In genomic region chr17:28575126-28575795, GRCh38 we compare ENCODE assay signal across 11 cellular contexts. TPM values are rescaled to one million over a fixed set of nuclear protein-coding genes. Genes with fewer than 3 reads are reported as not detected.
DNase-seq lines count a peak whose midpoint lies in the region; ATAC-seq and TF ChIP-seq lines count a peak whose summit lies in the region.
"Had no signal": no experiment of that assay in that cellular context is flagged by ENCODE, and none has a peak within 500 bp of the region (broad histone marks: within the 10 kb centered on the region; RNA-seq: fewer than 3 reads in every experiment).

No MANE protein-coding gene starts in this region.

- TF ChIP-seq POLR2A in adrenal gland (IDR thresholded peaks at IDR 0.05) (no peak), body of pancreas (IDR thresholded peaks at IDR 0.05) (no peak)

- H3K4me3 ChIP-seq in adrenal gland (no peak overlapping the region), body of pancreas (no peak overlapping the region)
- H3K4me3 ChIP-seq: SJSA1 had no signal

- CTCF ChIA-PET in activated CD8-positive, alpha-beta T cell treated with anti-CD3 and anti-CD28 coated beads for 36 hours (lab: Charles Lee) = interaction anchor here (0.7 to 4.4 kb wide), 8 partner anchors 10 to 57 kb away, joined by 3 to 27 read pairs (median 4); no protein-coding TSS in a partner anchor
- CTCF ChIA-PET in activated CD8-positive, alpha-beta T cell treated with anti-CD3 and anti-CD28 coated beads, Interleukin-2, amount 10 ng/mL, durations not matched to agents 7 days and 5 days (lab: Charles Lee) = interaction anchor here (1.0 to 4.9 kb wide), 7 partner anchors 9 to 151 kb away, joined by 3 to 44 read pairs (median 6); partner anchors contain the start of gene UNC119

- no peaks in the 10 kb centered on the region for H3K9me3 Mint-ChIP-seq in activated CD8-positive, alpha-beta T cell treated with anti-CD3 and anti-CD28 coated beads for 36 hours
- H3K9me3 Mint-ChIP-seq in activated CD8-positive, alpha-beta T cell treated with anti-CD3 and anti-CD28 coated beads, Interleukin-2, amount 10 ng/mL, durations not matched to agents 7 days and 5 days (ENCODE audit: insufficient read depth) = no peaks in the 10 kb centered on the region
- peaks cover 8% of the 10 kb centered on the region for H3K9me3 Mint-ChIP-seq in glutamatergic neuron (ENCODE audit: unreplicated experiment)
- no peaks in the 10 kb centered on the region for H3K9me3 Mint-ChIP-seq in stimulated activated effector memory CD8-positive, alpha-beta T cell treated with anti-CD3 and anti-CD28 coated beads, Interleukin-12 subunit alpha, Interleukin-12 subunit beta, amount 100 ng/mL, for 72 hours
- H3K9me3 Mint-ChIP-seq: naive thymus-derived CD4-positive, alpha-beta T cell had no signal

- H3K36me3 Mint-ChIP-seq in activated CD8-positive, alpha-beta T cell treated with anti-CD3 and anti-CD28 coated beads for 36 hours (ENCODE audit: low read depth) = peaks cover 59% of the 10 kb centered on the region
- peaks cover 61% of the 10 kb centered on the region for H3K36me3 Mint-ChIP-seq in activated CD8-positive, alpha-beta T cell treated with anti-CD3 and anti-CD28 coated beads, Interleukin-2, amount 10 ng/mL, durations not matched to agents 7 days and 5 days (ENCODE audit: low read depth)
- no peaks in the 10 kb centered on the region for H3K36me3 Mint-ChIP-seq in glutamatergic neuron (ENCODE audit: unreplicated experiment)
- peaks cover 78% of the 10 kb centered on the region for H3K36me3 Mint-ChIP-seq in stimulated activated effector memory CD8-positive, alpha-beta T cell treated with anti-CD3 and anti-CD28 coated beads, Interleukin-12 subunit alpha, Interleukin-12 subunit beta, amount 100 ng/mL, for 72 hours

- peak; percentile 14 for DNase-seq in activated CD8-positive, alpha-beta T cell treated with anti-CD3 and anti-CD28 coated beads for 36 hours
- DNase-seq in activated CD8-positive, alpha-beta T cell treated with anti-CD3 and anti-CD28 coated beads, Interleukin-2, amount 10 ng/mL, durations not matched to agents 7 days and 5 days = no peak
- DNase-seq in OCI-M1 (lab: John Stamatoyannopoulos, UW) (peak; percentile 46), glutamatergic neuron (no peak), adrenal gland (no peak), dedifferentiated amniotic fluid mesenchymal stem cell (ENCODE audit: extremely low spot score) (no peak), body of pancreas (no peak)
- no peak for DNase-seq in stimulated activated effector memory CD8-positive, alpha-beta T cell treated with anti-CD3 and anti-CD28 coated beads, Interleukin-12 subunit alpha, Interleukin-12 subunit beta, amount 100 ng/mL, for 72 hours (ENCODE audit: low spot score in 2 of 2)
- DNase-seq: Kasumi-1 had no signal

- H3K4me1 ChIP-seq in adrenal gland (replicated peaks in 1 of 2) = peaks cover 6 to 18% of the 10 kb centered on the region in 2 donors
- peaks cover 22% of the 10 kb centered on the region for H3K4me1 ChIP-seq in body of pancreas

- no peak overlapping the region for H3K4me3 Mint-ChIP-seq in activated CD8-positive, alpha-beta T cell treated with anti-CD3 and anti-CD28 coated beads for 36 hours
- H3K4me3 Mint-ChIP-seq in activated CD8-positive, alpha-beta T cell treated with anti-CD3 and anti-CD28 coated beads, Interleukin-2, amount 10 ng/mL, durations not matched to agents 7 days and 5 days = no peak overlapping the region
- H3K4me3 Mint-ChIP-seq in glutamatergic neuron (ENCODE audit: unreplicated experiment) = peak overlapping the region; percentile 42
- peak overlapping the region; percentile 89 for H3K4me3 Mint-ChIP-seq in stimulated activated effector memory CD8-positive, alpha-beta T cell treated with anti-CD3 and anti-CD28 coated beads, Interleukin-12 subunit alpha, Interleukin-12 subunit beta, amount 100 ng/mL, for 72 hours

- no peaks in the 10 kb centered on the region for H3K27me3 Mint-ChIP-seq in activated CD8-positive, alpha-beta T cell treated with anti-CD3 and anti-CD28 coated beads for 36 hours
- H3K27me3 Mint-ChIP-seq in activated CD8-positive, alpha-beta T cell treated with anti-CD3 and anti-CD28 coated beads, Interleukin-2, amount 10 ng/mL, durations not matched to agents 7 days and 5 days (ENCODE audit: low read depth) = no peaks in the 10 kb centered on the region
- peaks cover 4% of the 10 kb centered on the region for H3K27me3 Mint-ChIP-seq in glutamatergic neuron (ENCODE audit: unreplicated experiment)
- H3K27me3 Mint-ChIP-seq: naive thymus-derived CD4-positive, alpha-beta T cell had no signal

- no peaks in the 10 kb centered on the region for H3K9me3 ChIP-seq in adrenal gland (replicated peaks in 1 of 3)
- H3K9me3 ChIP-seq in body of pancreas = no peaks in the 10 kb centered on the region
- H3K9me3 ChIP-seq: SJSA1 had no signal

- POLR2A ChIA-PET in activated CD8-positive, alpha-beta T cell treated with anti-CD3 and anti-CD28 coated beads for 36 hours (lab: Charles Lee) = interaction anchor here (1.3 to 9.1 kb wide), 4 partner anchors 17 to 68 kb away, joined by 3 to 58 read pairs (median 4); partner anchors contain the start of gene SPAG5
- POLR2A ChIA-PET in activated CD8-positive, alpha-beta T cell treated with anti-CD3 and anti-CD28 coated beads, Interleukin-2, amount 10 ng/mL, durations not matched to agents 7 days and 5 days (lab: Charles Lee) = interaction anchor here (0.9 to 1.5 kb wide), 3 partner anchors 13 to 87 kb away, joined by 3 to 5 read pairs (median 3); partner anchors contain the start of genes SDF2 and SUPT6H

- 85 to 95% (median 93%) methylated on average over 13 to 14 of the region's 14 CpGs for WGBS in adrenal gland, 4 donors
- WGBS in body of pancreas, 2 donors = 86 to 92% methylated on average over 14 of the region's 14 CpGs

- no peak overlapping the region for H3K27ac Mint-ChIP-seq in activated CD8-positive, alpha-beta T cell treated with anti-CD3 and anti-CD28 coated beads for 36 hours
- H3K27ac Mint-ChIP-seq in activated CD8-positive, alpha-beta T cell treated with anti-CD3 and anti-CD28 coated beads, Interleukin-2, amount 10 ng/mL, durations not matched to agents 7 days and 5 days = no peak overlapping the region
- no peak overlapping the region for H3K27ac Mint-ChIP-seq in glutamatergic neuron (ENCODE audit: unreplicated experiment)
- no peak overlapping the region for H3K27ac Mint-ChIP-seq in stimulated activated effector memory CD8-positive, alpha-beta T cell treated with anti-CD3 and anti-CD28 coated beads, Interleukin-12 subunit alpha, Interleukin-12 subunit beta, amount 100 ng/mL, for 72 hours

- no peak for ATAC-seq in activated CD8-positive, alpha-beta T cell treated with anti-CD3 and anti-CD28 coated beads for 36 hours
- ATAC-seq in activated CD8-positive, alpha-beta T cell treated with anti-CD3 and anti-CD28 coated beads, Interleukin-2, amount 10 ng/mL, durations not matched to agents 7 days and 5 days = no peak
- no peak for ATAC-seq in stimulated activated effector memory CD8-positive, alpha-beta T cell treated with anti-CD3 and anti-CD28 coated beads, Interleukin-12 subunit alpha, Interleukin-12 subunit beta, amount 100 ng/mL, for 72 hours
- ATAC-seq in body of pancreas = no peak
- ATAC-seq: naive thymus-derived CD4-positive, alpha-beta T cell had no signal

- intact Hi-C loops in activated CD8-positive, alpha-beta T cell treated with anti-CD3 and anti-CD28 coated beads for 36 hours (cut with micrococcal nuclease) = no loop called here
- intact Hi-C loops in adrenal gland (cut with DNase I) (no loop called here), body of pancreas (cut with DNase I) (no loop called here)

- H3K27me3 ChIP-seq in adrenal gland (no peaks in the 10 kb centered on the region), body of pancreas (no peaks in the 10 kb centered on the region)
- H3K27me3 ChIP-seq: SJSA1 had no signal

- H3K4me1 Mint-ChIP-seq in activated CD8-positive, alpha-beta T cell treated with anti-CD3 and anti-CD28 coated beads for 36 hours (ENCODE audit: low read depth) = peaks cover 45% of the 10 kb centered on the region
- peaks cover 46% of the 10 kb centered on the region for H3K4me1 Mint-ChIP-seq in activated CD8-positive, alpha-beta T cell treated with anti-CD3 and anti-CD28 coated beads, Interleukin-2, amount 10 ng/mL, durations not matched to agents 7 days and 5 days (ENCODE audit: low read depth)
- peaks cover 3% of the 10 kb centered on the region for H3K4me1 Mint-ChIP-seq in glutamatergic neuron (ENCODE audit: low read depth, unreplicated experiment)
- H3K4me1 Mint-ChIP-seq in stimulated activated effector memory CD8-positive, alpha-beta T cell treated with anti-CD3 and anti-CD28 coated beads, Interleukin-12 subunit alpha, Interleukin-12 subunit beta, amount 100 ng/mL, for 72 hours = peaks cover 69% of the 10 kb centered on the region

- TF ChIP-seq CTCF in activated CD8-positive, alpha-beta T cell treated with anti-CD3 and anti-CD28 coated beads for 36 hours (IDR thresholded peaks at IDR 0.05) = no peak
- TF ChIP-seq CTCF in glutamatergic neuron (IDR thresholded peaks at IDR 0.05; ENCODE audit: partially characterized antibody, unreplicated experiment) = no peak
- TF ChIP-seq CTCF in adrenal gland (IDR thresholded peaks at IDR 0.05) = no peak
- no peak for TF ChIP-seq CTCF in body of pancreas (IDR thresholded peaks at IDR 0.05)

- no peak overlapping the region for H3K27ac ChIP-seq in adrenal gland
- H3K27ac ChIP-seq in body of pancreas = no peak overlapping the region
- H3K27ac ChIP-seq: SJSA1 had no signal

- H3K36me3 ChIP-seq in adrenal gland (replicated peaks in 1 of 2) (no peaks in the 10 kb centered on the region), body of pancreas (replicated peaks in 1 of 2; ENCODE audit: insufficient read depth in 1 of 2, low read depth in 2 of 2) (no peaks in the 10 kb centered on the region)

RNA-seq across cellular contexts. Expression of gene ALDOC, which starts 1.4 kb away (rescaled TPM):
- 100 to 1,000 TPM; 142 to 146 TPM for total RNA-seq in activated CD8-positive, alpha-beta T cell treated with anti-CD3 and anti-CD28 coated beads for 36 hours
- total RNA-seq in activated CD8-positive, alpha-beta T cell treated with anti-CD3 and anti-CD28 coated beads, Interleukin-2, amount 10 ng/mL, durations not matched to agents 7 days and 5 days = 10 to 100 TPM; 97.3 to 99.7 TPM
- total RNA-seq in glutamatergic neuron (ENCODE audit: unreplicated experiment) (50.9 TPM), adrenal gland (10 to 100 TPM in 7 of 8 donors, 1 to 10 TPM in 1; 6.3 to 65.5 (median 31.7) TPM), body of pancreas (10 to 100 TPM in 1 of 2 donors, 1 to 10 TPM in 1; 2.9 to 25.1 TPM)
- polyA plus RNA-seq in adrenal gland = 10 to 100 TPM; 18.5 to 61.2 (median 18.7) TPM

RNA-seq across cellular contexts. Expression of gene PIGS, which starts 3.9 kb away (rescaled TPM):
- total RNA-seq in activated CD8-positive, alpha-beta T cell treated with anti-CD3 and anti-CD28 coated beads for 36 hours = 10 to 100 TPM; 33.8 to 36.9 TPM
- total RNA-seq in activated CD8-positive, alpha-beta T cell treated with anti-CD3 and anti-CD28 coated beads, Interleukin-2, amount 10 ng/mL, durations not matched to agents 7 days and 5 days = 10 to 100 TPM; 60.0 to 61.1 TPM
- total RNA-seq in glutamatergic neuron (ENCODE audit: unreplicated experiment) (63.1 TPM), adrenal gland (10 to 100 TPM; 44.5 to 73.0 (median 58.3) TPM), body of pancreas (10 to 100 TPM; 11.7 to 12.2 TPM)
- polyA plus RNA-seq in adrenal gland = 10 to 100 TPM in 2 of 3 donors, 1 to 10 TPM in 1; 9.2 to 44.1 (median 12.6) TPM

RNA-seq across cellular contexts. Expression of gene UNC119, which starts 22.8 kb away (rescaled TPM):
- 10 to 100 TPM; 43.6 to 44.8 TPM for total RNA-seq in activated CD8-positive, alpha-beta T cell treated with anti-CD3 and anti-CD28 coated beads for 36 hours
- total RNA-seq in activated CD8-positive, alpha-beta T cell treated with anti-CD3 and anti-CD28 coated beads, Interleukin-2, amount 10 ng/mL, durations not matched to agents 7 days and 5 days = 10 to 100 TPM; 41.6 to 48.1 TPM
- 57.2 TPM for total RNA-seq in glutamatergic neuron (ENCODE audit: unreplicated experiment)
- total RNA-seq in adrenal gland = 10 to 100 TPM; 26.7 to 80.8 (median 38.8) TPM
- 10 to 100 TPM; 28.3 to 47.7 (median 36.1) TPM for polyA plus RNA-seq in adrenal gland
- 10 to 100 TPM; 25.7 to 29.3 TPM for total RNA-seq in body of pancreas

RNA-seq across cellular contexts. Expression of gene SPAG5, which starts 23.6 kb away (rescaled TPM):
- 100 to 1,000 TPM; 140 to 141 TPM for total RNA-seq in activated CD8-positive, alpha-beta T cell treated with anti-CD3 and anti-CD28 coated beads for 36 hours
- total RNA-seq in activated CD8-positive, alpha-beta T cell treated with anti-CD3 and anti-CD28 coated beads, Interleukin-2, amount 10 ng/mL, durations not matched to agents 7 days and 5 days = 100 to 1,000 TPM; 162 to 170 TPM
- total RNA-seq in glutamatergic neuron (ENCODE audit: unreplicated experiment) = 31.5 TPM
- 1 to 10 TPM in 7 of 8 donors, under 1 TPM in 1; 0.97 to 5.4 (median 3.8) TPM for total RNA-seq in adrenal gland
- 10 to 100 TPM in 2 of 3 donors, 1 to 10 TPM in 1; 4.3 to 27.5 (median 13.4) TPM for polyA plus RNA-seq in adrenal gland
- 1 to 10 TPM in 1 of 2 donors, not detected in 1; 3.1 TPM for total RNA-seq in body of pancreas

RNA-seq across cellular contexts. Expression of gene RSKR, which starts 38.7 kb away (rescaled TPM):
- total RNA-seq in activated CD8-positive, alpha-beta T cell treated with anti-CD3 and anti-CD28 coated beads for 36 hours = 10 to 100 TPM; 22.5 to 24.9 TPM
- 10 to 100 TPM; 23.0 to 28.7 TPM for total RNA-seq in activated CD8-positive, alpha-beta T cell treated with anti-CD3 and anti-CD28 coated beads, Interleukin-2, amount 10 ng/mL, durations not matched to agents 7 days and 5 days
- total RNA-seq in glutamatergic neuron (ENCODE audit: unreplicated experiment) (44.5 TPM), adrenal gland (10 to 100 TPM in 1 of 8 donors, 1 to 10 TPM in 7; 1.1 to 11.0 (median 5.1) TPM), body of pancreas (10 to 100 TPM in 1 of 2 donors, 1 to 10 TPM in 1; 2.6 to 14.8 TPM)
- polyA plus RNA-seq in adrenal gland = 10 to 100 TPM in 1 of 3 donors, 1 to 10 TPM in 2; 2.7 to 12.2 (median 4.3) TPM

Comparison
In these comparisons a context has a peak if more than half of its experiments do, and no peak if none do; other contexts are left out.
1. DNase-seq: peak in activated CD8-positive, alpha-beta T cell treated with anti-CD3 and anti-CD28 coated beads for 36 hours (single experiment) and OCI-M1 (single experiment); none in activated CD8-positive, alpha-beta T cell treated with anti-CD3 and anti-CD28 coated beads, Interleukin-2, amount 10 ng/mL, durations not matched to agents 7 days and 5 days (single experiment), glutamatergic neuron (single experiment), stimulated activated effector memory CD8-positive, alpha-beta T cell treated with anti-CD3 and anti-CD28 coated beads, Interleukin-12 subunit alpha, Interleukin-12 subunit beta, amount 100 ng/mL, for 72 hours (0 of 2), adrenal gland (0 of 7), dedifferentiated amniotic fluid mesenchymal stem cell (single experiment) and body of pancreas (0 of 4).
2. H3K4me3 Mint-ChIP-seq: peak in glutamatergic neuron (single experiment) and stimulated activated effector memory CD8-positive, alpha-beta T cell treated with anti-CD3 and anti-CD28 coated beads, Interleukin-12 subunit alpha, Interleukin-12 subunit beta, amount 100 ng/mL, for 72 hours (single experiment); none in activated CD8-positive, alpha-beta T cell treated with anti-CD3 and anti-CD28 coated beads for 36 hours (single experiment) and activated CD8-positive, alpha-beta T cell treated with anti-CD3 and anti-CD28 coated beads, Interleukin-2, amount 10 ng/mL, durations not matched to agents 7 days and 5 days (single experiment).